2 cellular contexts compared by ENCODE assay signal in the genomic region with DNA sequence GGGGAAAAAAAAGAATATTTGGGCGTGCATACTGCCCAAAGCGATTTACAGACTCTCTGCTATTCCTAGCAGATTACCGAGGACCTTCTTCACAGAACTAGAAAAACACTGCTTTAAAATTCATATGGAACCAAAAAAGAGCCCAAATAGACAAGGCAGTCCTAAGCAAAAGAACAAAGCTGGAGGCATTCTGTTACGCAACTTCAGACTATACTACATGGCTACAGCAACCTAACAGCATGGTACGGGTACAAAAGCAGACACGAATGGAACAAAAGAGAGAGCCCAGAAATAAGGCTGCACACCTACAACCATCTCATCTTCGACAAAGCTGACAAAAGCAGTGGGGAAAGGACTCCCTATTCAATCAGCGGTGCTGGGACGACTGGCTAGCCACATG.
TF ChIP-seq lines count a peak whose summit lies in the region.

No MANE protein-coding gene starts in this region.

TF ChIP-seq in HepG2, 621 proteins besides CTCF, POLR2A, EP300 and RAD21:
- TF ChIP-seq DPF2 (CRISPR knock-in tag; IDR thresholded peaks at IDR 0.05; ENCODE audit: borderline replicate concordance, low read depth) (no peak), CEBPG (CRISPR knock-in tag; IDR thresholded peaks at IDR 0.05) (0 out of 2 replicates have a peak, but pooled peaks have one; percentile 48), CEBPB (IDR thresholded peaks at IDR 0.05; ENCODE audit: borderline replicate concordance, low read depth, low read length) (peak; percentile 73), MTA3 (CRISPR knock-in tag; IDR thresholded peaks at IDR 0.05) (no peak), SYNCRIP (IDR thresholded peaks at IDR 0.05; ENCODE audit: insufficient read depth, low read depth, low read length) (no peak)
- TF ChIP-seq, protein P1, sequence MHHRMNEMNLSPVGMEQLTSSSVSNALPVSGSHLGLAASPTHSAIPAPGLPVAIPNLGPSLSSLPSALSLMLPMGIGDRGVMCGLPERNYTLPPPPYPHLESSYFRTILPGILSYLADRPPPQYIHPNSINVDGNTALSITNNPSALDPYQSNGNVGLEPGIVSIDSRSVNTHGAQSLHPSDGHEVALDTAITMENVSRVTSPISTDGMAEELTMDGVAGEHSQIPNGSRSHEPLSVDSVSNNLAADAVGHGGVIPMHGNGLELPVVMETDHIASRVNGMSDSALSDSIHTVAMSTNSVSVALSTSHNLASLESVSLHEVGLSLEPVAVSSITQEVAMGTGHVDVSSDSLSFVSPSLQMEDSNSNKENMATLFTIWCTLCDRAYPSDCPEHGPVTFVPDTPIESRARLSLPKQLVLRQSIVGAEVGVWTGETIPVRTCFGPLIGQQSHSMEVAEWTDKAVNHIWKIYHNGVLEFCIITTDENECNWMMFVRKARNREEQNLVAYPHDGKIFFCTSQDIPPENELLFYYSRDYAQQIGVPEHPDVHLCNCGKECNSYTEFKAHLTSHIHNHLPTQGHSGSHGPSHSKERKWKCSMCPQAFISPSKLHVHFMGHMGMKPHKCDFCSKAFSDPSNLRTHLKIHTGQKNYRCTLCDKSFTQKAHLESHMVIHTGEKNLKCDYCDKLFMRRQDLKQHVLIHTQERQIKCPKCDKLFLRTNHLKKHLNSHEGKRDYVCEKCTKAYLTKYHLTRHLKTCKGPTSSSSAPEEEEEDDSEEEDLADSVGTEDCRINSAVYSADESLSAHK (CRISPR knock-in tag; IDR thresholded peaks at IDR 0.05; ENCODE audit: borderline replicate concordance): no peak
- TF ChIP-seq, protein P2, sequence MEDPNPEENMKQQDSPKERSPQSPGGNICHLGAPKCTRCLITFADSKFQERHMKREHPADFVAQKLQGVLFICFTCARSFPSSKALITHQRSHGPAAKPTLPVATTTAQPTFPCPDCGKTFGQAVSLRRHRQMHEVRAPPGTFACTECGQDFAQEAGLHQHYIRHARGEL (CRISPR knock-in tag; IDR thresholded peaks at IDR 0.05): no peak
- TF ChIP-seq, protein P3, sequence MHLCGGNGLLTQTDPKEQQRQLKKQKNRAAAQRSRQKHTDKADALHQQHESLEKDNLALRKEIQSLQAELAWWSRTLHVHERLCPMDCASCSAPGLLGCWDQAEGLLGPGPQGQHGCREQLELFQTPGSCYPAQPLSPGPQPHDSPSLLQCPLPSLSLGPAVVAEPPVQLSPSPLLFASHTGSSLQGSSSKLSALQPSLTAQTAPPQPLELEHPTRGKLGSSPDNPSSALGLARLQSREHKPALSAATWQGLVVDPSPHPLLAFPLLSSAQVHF (CRISPR knock-in tag; IDR thresholded peaks at IDR 0.05): no peak
- TF ChIP-seq, protein P4, sequence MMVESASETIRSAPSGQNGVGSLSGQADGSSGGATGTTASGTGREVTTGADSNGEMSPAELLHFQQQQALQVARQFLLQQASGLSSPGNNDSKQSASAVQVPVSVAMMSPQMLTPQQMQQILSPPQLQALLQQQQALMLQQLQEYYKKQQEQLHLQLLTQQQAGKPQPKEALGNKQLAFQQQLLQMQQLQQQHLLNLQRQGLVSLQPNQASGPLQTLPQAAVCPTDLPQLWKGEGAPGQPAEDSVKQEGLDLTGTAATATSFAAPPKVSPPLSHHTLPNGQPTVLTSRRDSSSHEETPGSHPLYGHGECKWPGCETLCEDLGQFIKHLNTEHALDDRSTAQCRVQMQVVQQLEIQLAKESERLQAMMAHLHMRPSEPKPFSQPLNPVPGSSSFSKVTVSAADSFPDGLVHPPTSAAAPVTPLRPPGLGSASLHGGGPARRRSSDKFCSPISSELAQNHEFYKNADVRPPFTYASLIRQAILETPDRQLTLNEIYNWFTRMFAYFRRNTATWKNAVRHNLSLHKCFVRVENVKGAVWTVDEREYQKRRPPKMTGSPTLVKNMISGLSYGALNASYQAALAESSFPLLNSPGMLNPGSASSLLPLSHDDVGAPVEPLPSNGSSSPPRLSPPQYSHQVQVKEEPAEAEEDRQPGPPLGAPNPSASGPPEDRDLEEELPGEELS (CRISPR knock-in tag; IDR thresholded peaks at IDR 0.05): no peak
- TF ChIP-seq, protein P5, sequence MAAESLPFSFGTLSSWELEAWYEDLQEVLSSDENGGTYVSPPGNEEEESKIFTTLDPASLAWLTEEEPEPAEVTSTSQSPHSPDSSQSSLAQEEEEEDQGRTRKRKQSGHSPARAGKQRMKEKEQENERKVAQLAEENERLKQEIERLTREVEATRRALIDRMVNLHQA (CRISPR knock-in tag; IDR thresholded peaks at IDR 0.05): no peak
TF ChIP-seq in HepG2: peak in this region for 2.

TF ChIP-seq in K562, 482 proteins besides CTCF, POLR2A, EP300 and RAD21:
- TF ChIP-seq FOXK2 (conservative IDR thresholded peaks at IDR 0.05 in 1 of 2, IDR thresholded peaks at IDR 0.05 in 1 of 2; ENCODE audit: low read depth in 2 of 2) (no peak), ESRRB (CRISPR knock-in tag; IDR thresholded peaks at IDR 0.05; ENCODE audit: borderline replicate concordance) (no peak), CEBPB (tag; IDR thresholded peaks at IDR 0.05) (0 out of 2 replicates have a peak, but pooled peaks have one; percentile 20)
